ENCODE assay signal across 8 cellular contexts in the genomic region with DNA sequence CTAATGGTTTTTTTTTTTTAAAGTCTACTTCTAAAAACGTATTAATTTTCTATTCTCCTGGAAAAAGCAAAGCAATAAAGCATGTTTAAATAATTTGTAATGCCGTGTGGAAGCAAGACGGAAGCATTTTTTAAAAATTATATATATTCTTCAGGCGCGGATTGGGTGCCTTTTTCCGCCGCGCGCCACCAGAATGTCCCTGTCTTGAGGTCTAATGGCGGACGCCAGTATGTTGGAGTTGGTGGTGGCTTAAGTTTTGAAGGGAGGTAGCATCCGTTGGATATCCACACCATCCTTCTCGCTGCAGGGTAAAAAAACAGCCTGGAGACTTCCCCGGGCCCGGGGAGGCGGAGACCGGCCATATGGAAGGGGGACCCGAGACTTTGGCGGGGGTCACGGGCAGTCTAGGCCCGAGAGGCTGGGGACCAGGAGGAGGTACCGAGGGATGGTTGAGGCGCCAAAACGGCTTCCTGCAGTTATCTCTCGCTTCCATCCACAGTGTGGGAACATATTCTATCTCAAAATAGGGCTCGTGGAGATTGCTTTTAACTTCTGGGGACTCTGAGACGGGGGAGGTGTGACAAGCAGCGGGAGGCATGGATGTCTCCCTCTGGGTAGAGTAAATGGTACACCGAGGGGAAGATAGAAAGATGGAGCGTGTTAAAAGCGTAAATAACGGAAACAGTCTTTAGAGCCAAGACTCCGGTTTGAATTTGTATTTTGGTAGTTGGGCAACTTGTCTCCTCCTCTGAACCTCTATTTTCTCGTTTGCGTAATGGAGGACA. TPM values are rescaled to one million over a fixed set of nuclear protein-coding genes. Genes with fewer than 3 reads are reported as not detected.
DNase-seq lines count a peak whose midpoint lies in the region; ATAC-seq, FAIRE-seq and TF ChIP-seq lines count a peak whose summit lies in the region.

A gene (plus strand): TSS at position 196 of the 785 bp plus-strand sequence. CDS start 2,841 bp downstream, outside the sequence.

- H3K4me1 Mint-ChIP-seq in activated CD8-positive, alpha-beta T cell treated with anti-CD3 and anti-CD28 coated beads for 36 hours (ENCODE audit: low read depth), result peaks cover 49% of the 10 kb centered on the region

- FAIRE-seq in H1 (lab: Jason Lieb, UNC), result no peak

- no peak for TF ChIP-seq RAD21 in H1 (IDR thresholded peaks at IDR 0.05 in 1 of 2, conservative IDR thresholded peaks at IDR 0.05 in 1 of 2; ENCODE audit: low read depth in 2 of 2, low read length in 2 of 2)

- H3K79me1 ChIP-seq in H1 (ENCODE audit: low read depth, low read length), result no peaks in the 10 kb centered on the region; the same call in 1 of the 2 replicates
- peaks cover 6% of the 10 kb centered on the region for H3K79me1 ChIP-seq in mesenchymal stem cell (replicated peaks; ENCODE audit: low read length, poor library complexity, severe bottlenecking)

- H3K4ac ChIP-seq in H1 (replicated peaks; ENCODE audit: insufficient read length, low read depth, low read length) (peak within 1 kb of the TSS; percentile 69), mesenchymal stem cell (ENCODE audit: low read depth in 1 of 2, low read length in 2 of 2) (peak within 1 kb of the TSS; percentile 53 to 72)

- peaks cover 11 to 33% (median 20%) of the 10 kb centered on the region in 4 experiments for H3K36me3 ChIP-seq in H1 (ENCODE audit: control insufficient read depth in 2 of 4, insufficient read depth in 4 of 4, low read length in 3 of 4)
- H3K36me3 ChIP-seq in mesenchymal stem cell (ENCODE audit: control insufficient read depth in 1 of 2, insufficient read depth in 2 of 2, low read depth in 1 of 2, low read length in 2 of 2), result peaks cover 11 to 25% of the 10 kb centered on the region in 2 experiments

- DNase-seq in ACHN (peak; percentile 48), NCI-H774 (lab: John Stamatoyannopoulos, UW) (peak; percentile 51), H1 (ENCODE audit: low read depth in 1 of 2, low spot score in 2 of 2) (peak in 1 of 2 experiments; percentile 81), mesenchymal stem cell (peak; percentile 86)
- DNase-seq in activated CD8-positive, alpha-beta T cell treated with anti-CD3 and anti-CD28 coated beads for 36 hours, result peak; percentile 81
- DNase-seq in stimulated activated CD8-positive, alpha-beta memory T cell treated with anti-CD3 and anti-CD28 coated beads, Interleukin-15, amount 100 ng/mL, for 1 hour (ENCODE audit: low read depth), result peak; percentile 44

- H3K36me3 Mint-ChIP-seq in activated CD8-positive, alpha-beta T cell treated with anti-CD3 and anti-CD28 coated beads for 36 hours (ENCODE audit: low read depth), result peaks cover 47% of the 10 kb centered on the region

- no peak within 1 kb of the TSS for H2BK15ac ChIP-seq in H1 (ENCODE audit: low read length)
- H2BK15ac ChIP-seq in mesenchymal stem cell (ENCODE audit: low read depth, poor library complexity, severe bottlenecking), result peak within 1 kb of the TSS; percentile 70

- no peak within 1 kb of the TSS for H3K23ac ChIP-seq in H1 (ENCODE audit: insufficient read length)
- H3K23ac ChIP-seq in mesenchymal stem cell (ENCODE audit: low read length in 2 of 2), result peak within 1 kb of the TSS in 1 of 2 experiments; percentile 50

- H4K91ac ChIP-seq in H1 (replicated peaks; ENCODE audit: insufficient read length, low read length), result no peak within 1 kb of the TSS
- peak within 1 kb of the TSS; percentile 84 for H4K91ac ChIP-seq in mesenchymal stem cell (ENCODE audit: low read length)

- peaks cover 8 to 12% of the 10 kb centered on the region in 2 experiments for H4K20me1 ChIP-seq in H1 (replicated peaks in 1 of 2; ENCODE audit: control insufficient read depth in 1 of 2, insufficient read depth in 2 of 2, low read length in 2 of 2)

- peaks cover 6% of the 10 kb centered on the region; the same call in 1 of the 2 replicates for H3K23me2 ChIP-seq in H1 (ENCODE audit: low read depth, low read length)

- no peaks in the 10 kb centered on the region for H3K9me3 Mint-ChIP-seq in activated CD8-positive, alpha-beta T cell treated with anti-CD3 and anti-CD28 coated beads for 36 hours

- H3K14ac ChIP-seq in H1 (ENCODE audit: insufficient read length) (no peak within 1 kb of the TSS), mesenchymal stem cell (ENCODE audit: low read length in 2 of 2) (peak within 1 kb of the TSS in 1 of 2 experiments; percentile 19)

- CTCF ChIA-PET in activated CD8-positive, alpha-beta T cell treated with anti-CD3 and anti-CD28 coated beads for 36 hours (lab: Charles Lee), result interaction anchor here (0.9 to 3.5 kb wide), 4 partner anchors 14 to 270 kb away, joined by 3 to 13 read pairs (median 4); no protein-coding TSS in a partner anchor
- CTCF ChIA-PET in H1 (lab: Charles Lee; ENCODE audit: partially characterized antibody), result interaction anchor here (0.7 to 2.5 kb wide), 6 partner anchors 28 to 272 kb away, joined by 3 to 6 read pairs (median 3); a partner anchor contains a TSS

- H2AK5ac ChIP-seq in H1 (ENCODE audit: low read depth, low read length) (peak within 1 kb of the TSS; percentile 55; the same call in 1 of the 2 replicates), mesenchymal stem cell (ENCODE audit: low read length, severe bottlenecking) (peak within 1 kb of the TSS; percentile 79)

- H3K56ac ChIP-seq in H1 (replicated peaks; ENCODE audit: insufficient read length, low read depth, low read length), result peak within 1 kb of the TSS; percentile 89

- H4K8ac ChIP-seq in H1 (ENCODE audit: extremely low read depth, insufficient read depth, low read length), result peak within 1 kb of the TSS; percentile 99
- peak within 1 kb of the TSS; percentile 98 for H4K8ac ChIP-seq in mesenchymal stem cell (ENCODE audit: low read length)

- H3K9ac ChIP-seq in H1 (replicated peaks in 1 of 4; ENCODE audit: extremely low read depth in 1 of 4, low read depth in 3 of 4, low read length in 3 of 4) (peak within 1 kb of the TSS; percentile 90 to 97 (median 96)), mesenchymal stem cell (ENCODE audit: low read length) (peak within 1 kb of the TSS; percentile 93)

- H2AFZ ChIP-seq in H1 (ENCODE audit: low read length) (0 out of 2 replicates have a peak within 1 kb of the TSS, but pooled peaks have one; percentile 7), mesenchymal stem cell (ENCODE audit: low read depth, low read length) (peak within 1 kb of the TSS; percentile 20)

- peak within 1 kb of the TSS; percentile 98 for H3K27ac Mint-ChIP-seq in activated CD8-positive, alpha-beta T cell treated with anti-CD3 and anti-CD28 coated beads for 36 hours

- TF ChIP-seq CTCF in activated CD8-positive, alpha-beta T cell treated with anti-CD3 and anti-CD28 coated beads for 36 hours (IDR thresholded peaks at IDR 0.05), result no peak
- no peak for TF ChIP-seq CTCF in H1 (IDR thresholded peaks at IDR 0.05; ENCODE audit: control extremely low read depth in 1 of 3, insufficient read depth in 1 of 3, low read depth in 1 of 3, low read length in 3 of 3)

- H4K5ac ChIP-seq in H1 (ENCODE audit: insufficient read length, low read depth, low read length), result peak within 1 kb of the TSS; percentile 93

- H2BK12ac ChIP-seq in H1 (ENCODE audit: low read depth, low read length) (no peak within 1 kb of the TSS; the same call in 1 of the 2 replicates), mesenchymal stem cell (ENCODE audit: low read length in 2 of 2) (no peak within 1 kb of the TSS)

- intact Hi-C loops in activated CD8-positive, alpha-beta T cell treated with anti-CD3 and anti-CD28 coated beads for 36 hours (cut with micrococcal nuclease), result loop anchor here (10.0 kb wide), 2 partner anchors 139 to 239 kb away; a partner anchor contains a TSS

- H3K4me3 ChIP-seq in H1 (ENCODE audit: extremely low read depth in 1 of 4, insufficient read depth in 2 of 4, low read depth in 3 of 4, low read length in 4 of 4), result peak within 1 kb of the TSS; percentile 88 to 96 (median 91)
- peak within 1 kb of the TSS; percentile 80 to 84 for H3K4me3 ChIP-seq in mesenchymal stem cell (ENCODE audit: insufficient read depth in 1 of 2, low read depth in 1 of 2, low read length in 2 of 2)

- POLR2A ChIA-PET in activated CD8-positive, alpha-beta T cell treated with anti-CD3 and anti-CD28 coated beads for 36 hours (lab: Charles Lee), result interaction anchor here (0.6 to 2.9 kb wide), 17 partner anchors 9 to 272 kb away, joined by 3 to 23 read pairs (median 7); a partner anchor contains a TSS
- POLR2A ChIA-PET in H1 (lab: Charles Lee; ENCODE audit: partially characterized antibody), result interaction anchor here (0.6 to 4.3 kb wide), 43 partner anchors 9 to 272 kb away, joined by 3 to 35 read pairs (median 5); a partner anchor contains a TSS

- WGBS in H1 (ENCODE audit: extremely low coverage in 1 of 2, insufficient coverage in 1 of 2, insufficient read length in 1 of 2, insufficient replicate concordance in 2 of 2, low coverage in 1 of 2, low lambda C conversion rate in 2 of 2, missing lambda C conversion rate in 1 of 2), 2 experiments, result 1% methylated on average over 35 of the region's 35 CpGs; no CpG with 5 or more reads in 1 of the 2 experiments
- under 1% methylated on average over 33 of the region's 35 CpGs for WGBS in mesenchymal stem cell

- peak within 1 kb of the TSS; percentile 88 for H3K4me3 Mint-ChIP-seq in activated CD8-positive, alpha-beta T cell treated with anti-CD3 and anti-CD28 coated beads for 36 hours

- peaks cover 38 to 63% of the 10 kb centered on the region in 2 experiments for H3K79me2 ChIP-seq in H1 (ENCODE audit: control insufficient read depth in 1 of 2, insufficient read depth in 2 of 2, low read length in 2 of 2)

- H3K18ac ChIP-seq in H1 (ENCODE audit: extremely low read depth, low read length), result peak within 1 kb of the TSS; percentile 33
- peak within 1 kb of the TSS; percentile 52 to 96 for H3K18ac ChIP-seq in mesenchymal stem cell (ENCODE audit: low read depth in 1 of 2, low read length in 2 of 2)

- H3K9me3 ChIP-seq in H1 (ENCODE audit: insufficient read depth in 2 of 2, low read depth in 1 of 2, low read length in 1 of 2), result no peaks in the 10 kb centered on the region
- H3K9me3 ChIP-seq in mesenchymal stem cell (ENCODE audit: control insufficient read depth, low read length), result no peaks in the 10 kb centered on the region

- TF ChIP-seq EP300 in H1 (IDR thresholded peaks at IDR 0.05; ENCODE audit: borderline replicate concordance in 1 of 2, low read depth in 2 of 2, low read length in 2 of 2), result no peak

- peak within 1 kb of the TSS; percentile 82 for H2BK5ac ChIP-seq in H1 (ENCODE audit: low read depth, low read length)
- peak within 1 kb of the TSS; percentile 46 for H2BK5ac ChIP-seq in mesenchymal stem cell (ENCODE audit: low read depth, low read length, poor library complexity, severe bottlenecking)

- ATAC-seq in GM18867 (IDR thresholded peaks at IDR 0.05; ENCODE audit: unreplicated experiment) (peak; percentile 42), HG03442 (IDR thresholded peaks at IDR 0.05; ENCODE audit: unreplicated experiment) (peak; percentile 52)
- peak; percentile 70 for ATAC-seq in activated CD8-positive, alpha-beta T cell treated with anti-CD3 and anti-CD28 coated beads for 36 hours

- H2BK120ac ChIP-seq in H1 (replicated peaks; ENCODE audit: low read depth, low read length) (peak within 1 kb of the TSS; percentile 7), mesenchymal stem cell (ENCODE audit: low read depth, low read length) (peak within 1 kb of the TSS; percentile 86)

- TF ChIP-seq POLR2A in H1 (IDR thresholded peaks at IDR 0.05; ENCODE audit: control extremely low read depth in 1 of 2, low read depth in 2 of 2, low read length in 2 of 2), result peak; percentile 52 to 84

- H3K27ac ChIP-seq in H1 (ENCODE audit: low read depth, low read length), result peak within 1 kb of the TSS; percentile 91
- H3K27ac ChIP-seq in mesenchymal stem cell (ENCODE audit: low read length, poor library complexity, severe bottlenecking), result peak within 1 kb of the TSS; percentile 85

- peaks cover 0 to 4% (median 3%) of the 10 kb centered on the region in 4 experiments; a peak in 5 of 7 replicates for H3K4me1 ChIP-seq in H1 (replicated peaks in 1 of 4; ENCODE audit: control insufficient read depth in 3 of 4, insufficient read depth in 4 of 4, low read length in 3 of 4)
- H3K4me1 ChIP-seq in mesenchymal stem cell (ENCODE audit: control insufficient read depth, insufficient read depth, low read depth, low read length), result peaks cover 16% of the 10 kb centered on the region

- no peaks in the 10 kb centered on the region for H3K27me3 ChIP-seq in H1 (replicated peaks in 1 of 4; ENCODE audit: control insufficient read depth in 3 of 4, extremely low read depth in 1 of 4, insufficient read depth in 3 of 4, low read length in 3 of 4)
- no peaks in the 10 kb centered on the region for H3K27me3 ChIP-seq in mesenchymal stem cell (ENCODE audit: control insufficient read depth in 1 of 2, insufficient read depth in 1 of 2, low read length in 2 of 2)

- in situ Hi-C loops in ACHN (cut with HindIII; ENCODE audit: low pct_ligation_motif_present, low pct_unique_long_range_greater_than_20kb, low sequenced_read_pairs), result no loop called here

- no peak within 1 kb of the TSS for H2BK20ac ChIP-seq in H1 (ENCODE audit: low read length)

- H3K27me3 Mint-ChIP-seq in activated CD8-positive, alpha-beta T cell treated with anti-CD3 and anti-CD28 coated beads for 36 hours, result no peaks in the 10 kb centered on the region

- peak within 1 kb of the TSS; percentile 84 to 93 for H3K4me2 ChIP-seq in H1 (ENCODE audit: insufficient read depth in 1 of 2, low read depth in 2 of 2, low read length in 2 of 2)
- peak within 1 kb of the TSS; percentile 67 for H3K4me2 ChIP-seq in mesenchymal stem cell (ENCODE audit: low read length, poor library complexity, severe bottlenecking)

RNA-seq across cellular contexts. Expression of the gene that starts here (rescaled TPM):
- 100 to 1,000 TPM; 543 to 552 TPM for total RNA-seq in activated CD8-positive, alpha-beta T cell treated with anti-CD3 and anti-CD28 coated beads for 36 hours
- 513 and 521 TPM in 2 replicates for total RNA-seq in H1 (2021; fragmentation: NEBNext Ultra II Directional; extraction: Animal tissue kit (Norgen Biotek cat#: 25700))
- 241 and 261 TPM in 2 replicates for polyA plus RNA-seq in H1 (2011; rRNA removed)
- 143 TPM for polyA plus RNA-seq in H1 (2011; cell fraction: cytosol; rRNA removed)
- 373 TPM for polyA plus RNA-seq in H1 (2011; cell fraction: nucleus; rRNA removed)
- polyA plus RNA-seq in H1 (2012, experiment 1 of 2), result 284 to 337 TPM (median 317 TPM) in 4 replicates
- 63.1 TPM for polyA plus RNA-seq in H1 (2012, experiment 2 of 2)
- 156 TPM for polyA plus RNA-seq in H1 (2013, experiment 1 of 2)
- polyA plus RNA-seq in H1 (2013, experiment 2 of 2), result 141 TPM
- 358 and 477 TPM in 2 replicates for polyA minus RNA-seq in H1 (2011; rRNA and poly(A)+ RNA removed)
- 133 TPM for polyA minus RNA-seq in H1 (2011; cell fraction: cytosol; rRNA and poly(A)+ RNA removed)
- polyA minus RNA-seq in H1 (2011; cell fraction: nucleus; rRNA and poly(A)+ RNA removed), result 217 TPM
- 72.0 TPM for polyA plus RNA-seq in mesenchymal stem cell (2013, experiment 1 of 2)
- polyA plus RNA-seq in mesenchymal stem cell (2013, experiment 2 of 2), result 74.7 TPM
